In the genomic region with DNA sequence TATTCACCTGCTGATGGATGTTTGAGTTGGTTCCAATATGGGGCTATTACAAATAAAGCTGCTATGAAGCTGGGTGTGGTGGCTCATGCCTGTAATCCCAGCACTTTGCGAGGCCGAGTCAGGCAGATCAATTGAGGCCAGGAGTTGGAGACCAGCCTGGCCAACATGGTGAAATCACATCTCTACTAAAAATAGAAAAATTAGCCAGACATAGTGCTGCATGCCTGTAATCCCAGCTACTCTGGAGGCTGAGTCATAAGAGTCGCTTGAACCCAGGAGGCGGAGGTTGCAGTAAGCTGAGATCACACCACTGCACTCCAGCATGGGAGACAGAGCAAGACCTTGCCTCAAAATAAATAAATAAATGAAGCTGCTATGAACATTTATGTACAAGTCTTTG, we compare ENCODE assay signal across 7 cellular contexts. TPM values are rescaled to one million over a fixed set of nuclear protein-coding genes. Genes with fewer than 3 reads are reported as not detected.
DNase-seq lines count a peak whose midpoint lies in the region; ATAC-seq, FAIRE-seq and TF ChIP-seq lines count a peak whose summit lies in the region.
"Not testable (repeated sequence)": the region's sequence is repeated elsewhere in the genome, so short reads cannot be mapped to it uniquely, and the experiment has no call there.

No MANE protein-coding gene starts in this region.

- H4K91ac ChIP-seq in mesenchymal stem cell (ENCODE audit: low read length), result not testable (repeated sequence)

- peaks cover 32% of the 10 kb centered on the region for H3K4me1 Mint-ChIP-seq in HFFc6 (ENCODE audit: low read depth)

- H3K79me2 ChIP-seq in K562 (ENCODE audit: control insufficient read depth, insufficient read depth, low read length), result not testable (repeated sequence)

- not testable (repeated sequence) for TF ChIP-seq RAD21 in K562 (CRISPR knock-in tag; conservative IDR thresholded peaks at IDR 0.05 in 1 of 2, IDR thresholded peaks at IDR 0.05 in 1 of 2)

- H3K4me3 ChIP-seq in NB4 (ENCODE audit: low read depth, low read length); K562; fibroblast of mammary gland (ENCODE audit: control insufficient read depth, low read depth, low read length); mesenchymal stem cell (ENCODE audit: insufficient read depth in 1 of 2, low read depth in 1 of 2, low read length in 2 of 2); skeletal muscle satellite cell (ENCODE audit: low read length): not testable (repeated sequence)

- H2AFZ ChIP-seq in K562 (ENCODE audit: low read depth, low read length); mesenchymal stem cell (ENCODE audit: low read depth, low read length): not testable (repeated sequence)

- not testable (repeated sequence) for H3K18ac ChIP-seq in mesenchymal stem cell (ENCODE audit: low read depth in 1 of 2, low read length in 2 of 2)

- H3K9me3 ChIP-seq in K562 (replicated peaks; ENCODE audit: control insufficient read depth, insufficient read depth, low read depth, low read length); mesenchymal stem cell (ENCODE audit: control insufficient read depth, low read length); skeletal muscle satellite cell (replicated peaks; ENCODE audit: low read length): not testable (repeated sequence)

- POLR2A ChIA-PET in K562 (lab: Yijun Ruan, JAX), result not testable (repeated sequence)

- CTCF ChIA-PET in K562 (lab: Yijun Ruan, JAX; ENCODE audit: low intra/inter-chr PET ratio), result not testable (repeated sequence)

- DNase-seq in EL (peak; percentile 82), HFFc6 (peak; percentile 82), NB4 (ENCODE audit: low read depth) (peak; percentile 25), fibroblast of mammary gland (ENCODE audit: low read depth) (peak; percentile 76), mesenchymal stem cell (peak; percentile 74)
- not testable (repeated sequence) for DNase-seq in K562 (ENCODE audit: extremely low read depth in 1 of 4, low spot score in 3 of 4)

- H3K9ac ChIP-seq in K562 (ENCODE audit: insufficient read depth in 1 of 2, low read depth in 2 of 2, low read length in 2 of 2); skeletal muscle satellite cell (ENCODE audit: low read depth, low read length): not testable (repeated sequence)
- H3K9ac ChIP-seq in mesenchymal stem cell (ENCODE audit: low read length), result peak overlapping the region; percentile 78

- H3K27ac ChIP-seq in K562 (ENCODE audit: extremely low read depth, low read depth, low read length), result not testable (repeated sequence)
- peak overlapping the region; percentile 38 for H3K27ac ChIP-seq in mesenchymal stem cell (ENCODE audit: low read length, poor library complexity, severe bottlenecking)

- not testable (repeated sequence) for BruUV-seq in K562 (replicated peaks; lab: Mats Ljungman, UMichigan)

- not testable (repeated sequence) for H3K27me3 Mint-ChIP-seq in HFFc6 (ENCODE audit: insufficient read depth)

- H3K4me1 ChIP-seq in K562 (replicated peaks in 1 of 2; ENCODE audit: control insufficient read depth in 2 of 2, insufficient read depth in 2 of 2, low read length in 2 of 2); mesenchymal stem cell (ENCODE audit: control insufficient read depth, insufficient read depth, low read depth, low read length): not testable (repeated sequence)
- peaks cover 13% of the 10 kb centered on the region for H3K4me1 ChIP-seq in skeletal muscle satellite cell (ENCODE audit: control insufficient read depth, insufficient read depth, low read length)

- 6% methylated on average over 4 of the region's 4 CpGs for WGBS in K562 (ENCODE audit: insufficient coverage, low coverage, missing lambda C conversion rate)
- WGBS in mesenchymal stem cell, result 32% methylated on average over 4 of the region's 4 CpGs

- H3K79me1 ChIP-seq in mesenchymal stem cell (replicated peaks; ENCODE audit: low read length, poor library complexity, severe bottlenecking), result not testable (repeated sequence)

- H3K36me3 Mint-ChIP-seq in HFFc6 (ENCODE audit: low read depth), result not testable (repeated sequence)

- not testable (repeated sequence) for ATAC-seq in K562

- H2BK120ac ChIP-seq in mesenchymal stem cell (ENCODE audit: low read depth, low read length), result not testable (repeated sequence)

- in situ Hi-C loops in K562 (cut with MboI), result not testable (repeated sequence)

- TF ChIP-seq EP300 in K562 (IDR thresholded peaks at IDR 0.05; ENCODE audit: low read length), result not testable (repeated sequence)

- H2BK15ac ChIP-seq in mesenchymal stem cell (ENCODE audit: low read depth, poor library complexity, severe bottlenecking), result not testable (repeated sequence)

- peak overlapping the region; percentile 35; the same call in 1 of the 2 replicates for H3K4me3 Mint-ChIP-seq in HFFc6

- peaks cover 14% of the 10 kb centered on the region for H3K9me3 Mint-ChIP-seq in HFFc6

- H2BK12ac ChIP-seq in mesenchymal stem cell (ENCODE audit: low read length in 2 of 2), result not testable (repeated sequence)

- H4K8ac ChIP-seq in mesenchymal stem cell (ENCODE audit: low read length), result not testable (repeated sequence)

- not testable (repeated sequence) for FAIRE-seq in K562 (lab: Jason Lieb, UNC)

- H3K9me1 ChIP-seq in K562 (ENCODE audit: control insufficient read depth, insufficient read depth, low read length), result not testable (repeated sequence)

- H3K27me3 ChIP-seq in K562 (ENCODE audit: control insufficient read depth in 2 of 2, insufficient read depth in 2 of 2, low read length in 2 of 2); mesenchymal stem cell (ENCODE audit: control insufficient read depth in 1 of 2, insufficient read depth in 1 of 2, low read length in 2 of 2); skeletal muscle satellite cell (ENCODE audit: control insufficient read depth, insufficient read depth, low read length): not testable (repeated sequence)

- not testable (repeated sequence) for H2BK5ac ChIP-seq in mesenchymal stem cell (ENCODE audit: low read depth, low read length, poor library complexity, severe bottlenecking)

- peak overlapping the region; percentile 87 for H3K27ac Mint-ChIP-seq in HFFc6

- H3K14ac ChIP-seq in mesenchymal stem cell (ENCODE audit: low read length in 2 of 2), result not testable (repeated sequence)

- intact Hi-C loops in K562 (cut with micrococcal nuclease), result not testable (repeated sequence)

- not testable (repeated sequence) for H3K4ac ChIP-seq in mesenchymal stem cell (ENCODE audit: low read depth in 1 of 2, low read length in 2 of 2)

- H3K4me2 ChIP-seq in K562 (ENCODE audit: insufficient read depth, low read length); mesenchymal stem cell (ENCODE audit: low read length, poor library complexity, severe bottlenecking): not testable (repeated sequence)
- H3K4me2 ChIP-seq in skeletal muscle satellite cell (ENCODE audit: low read length), result peak overlapping the region; percentile 8

- not testable (repeated sequence) for TF ChIP-seq CTCF in HFFc6 (IDR thresholded peaks at IDR 0.05); NB4 (IDR thresholded peaks at IDR 0.05; ENCODE audit: low read depth, low read length); K562 (IDR thresholded peaks at IDR 0.05 in 2 of 3, conservative IDR thresholded peaks at IDR 0.05 in 1 of 3; ENCODE audit: insufficient read depth in 2 of 3, low read depth in 1 of 3, low read length in 3 of 3); fibroblast of mammary gland (conservative IDR thresholded peaks at IDR 0.05; ENCODE audit: control insufficient read depth, insufficient read depth, low read depth, low read length)

- H2AK5ac ChIP-seq in mesenchymal stem cell (ENCODE audit: low read length, severe bottlenecking), result not testable (repeated sequence)

- H4K20me1 ChIP-seq in K562 (replicated peaks; ENCODE audit: control insufficient read depth, insufficient read depth, low read length), result not testable (repeated sequence)

- not testable (repeated sequence) for H3K23ac ChIP-seq in mesenchymal stem cell (ENCODE audit: low read length in 2 of 2)

- not testable (repeated sequence) for H3K36me3 ChIP-seq in K562 (ENCODE audit: control insufficient read depth, insufficient read depth, low read length); mesenchymal stem cell (ENCODE audit: control insufficient read depth in 1 of 2, insufficient read depth in 2 of 2, low read depth in 1 of 2, low read length in 2 of 2); skeletal muscle satellite cell (ENCODE audit: insufficient read depth, low read length)

- TF ChIP-seq POLR2A in NB4 (IDR thresholded peaks at IDR 0.05; ENCODE audit: extremely low read depth, insufficient read length); K562 (conservative IDR thresholded peaks at IDR 0.05): not testable (repeated sequence)

RNA-seq across cellular contexts. Expression of a gene that starts 33.7 kb away (rescaled TPM):
- 10 to 100 TPM in 4 of 6 experiments, 1 to 10 TPM in 2; 8.6 to 13.1 (median 11.0) TPM for total RNA-seq in HFFc6 (2021; fragmentation: NEBNext Ultra II Directional; extraction: Animal tissue kit (Norgen Biotek cat#: 25700))
- total RNA-seq in K562 (2011; cell fraction: chromatin; rRNA removed; ENCODE audit: low replicate concordance), result 1.7 and 3.1 TPM in 2 replicates
- total RNA-seq in K562 (2011; cell fraction: nucleolus; rRNA removed), result 3.3 and 4.8 TPM in 2 replicates
- 3.3 and 5.0 TPM in 2 replicates for total RNA-seq in K562 (2011; cell fraction: nucleoplasm; rRNA removed)
- total RNA-seq in K562 (2014; rRNA removed) (15.3 and 36.6 TPM in 2 replicates), K562 (2014; rRNA removed; fragmentation: Illumina TruSeq; extraction: Trizol) (16.0 and 19.1 TPM in 2 replicates), K562 (2015; rRNA removed; fragmentation: Illumina TruSeq; extraction: Trizol) (14.1 and 21.1 TPM in 2 replicates), K562 (2021) (16.9 and 18.5 TPM in 2 replicates)
- polyA plus RNA-seq in K562 (2011; rRNA removed) (9.5 and 11.5 TPM in 2 replicates), K562 (2014; fragmentation: Illumina TruSeq; extraction: Trizol) (15.4 and 22.3 TPM in 2 replicates), K562 (2014; fragmentation: Nextera tagmentation; extraction: Ambion mirVana) (1 to 10 TPM; 1.8 to 2.2 TPM), K562 (2014; rRNA removed) (18.3 and 27.8 TPM in 2 replicates)
- polyA plus RNA-seq in K562 (2011; cell fraction: cytosol; rRNA removed), result 8.6 and 11.3 TPM in 2 replicates
- polyA plus RNA-seq in K562 (2011; cell fraction: nucleus; rRNA removed), result 2.6 and 5.4 TPM in 2 replicates
- polyA plus RNA-seq in K562 (2012), result 36.6 and 56.8 TPM in 2 replicates
- 3.3 and 3.5 TPM in 2 replicates for polyA minus RNA-seq in K562 (2011; rRNA and poly(A)+ RNA removed)
- 5.6 TPM in 1 of 2 replicates, not detected in the other for polyA minus RNA-seq in K562 (2011; cell fraction: cytosol; rRNA and poly(A)+ RNA removed)
- polyA minus RNA-seq in K562 (2011; cell fraction: nucleus; rRNA and poly(A)+ RNA removed), result 1.4 and 1.6 TPM in 2 replicates
- 8.1 TPM for polyA plus RNA-seq in mesenchymal stem cell (2013, experiment 1 of 2)
- polyA plus RNA-seq in mesenchymal stem cell (2013, experiment 2 of 2), result 10.2 TPM
- 4.2 and 25.1 TPM in 2 replicates for total RNA-seq in skeletal muscle satellite cell (2012; rRNA removed)
